Comparison of ENCODE assay signal across 17 cellular contexts in the genomic region with DNA sequence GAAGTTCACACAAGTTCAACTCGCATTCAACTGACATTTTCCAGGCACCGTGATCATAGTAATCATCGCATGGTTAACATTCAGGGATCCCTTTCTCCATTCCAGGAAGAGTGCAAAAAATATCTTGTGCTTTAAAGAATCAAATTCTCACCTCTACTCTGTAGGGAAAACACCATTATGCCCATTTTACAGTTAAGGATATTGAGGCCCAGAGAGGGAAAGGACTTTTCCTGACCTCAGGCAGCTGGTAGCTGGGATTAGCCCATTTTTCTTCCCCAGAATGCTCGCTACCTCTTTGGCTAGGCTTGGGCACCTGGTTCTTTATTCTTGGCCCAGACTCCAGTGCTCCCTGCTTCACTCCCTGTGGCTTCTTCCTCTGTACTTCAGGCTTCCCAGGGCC. TPM values are rescaled to one million over a fixed set of nuclear protein-coding genes. Genes with fewer than 3 reads are reported as not detected.
DNase-seq lines count a peak whose midpoint lies in the region; ATAC-seq, FAIRE-seq and TF ChIP-seq lines count a peak whose summit lies in the region.
"Had no signal": no experiment of that assay in that cellular context is flagged by ENCODE, and none has a peak within 500 bp of the region (broad histone marks: within the 10 kb centered on the region; RNA-seq: fewer than 3 reads in every experiment).

No MANE protein-coding gene starts in this region.

- no peak for TF ChIP-seq RAD21 in HepG2 (CRISPR knock-in tag; IDR thresholded peaks at IDR 0.05)

- BruUV-seq in HepG2 (replicated peaks; lab: Mats Ljungman, UMichigan), result no TSS peak

- DNase-seq in HepG2 (ENCODE audit: low spot score) (no peak), right lobe of liver (no peak), RWPE2 (ENCODE audit: low spot score) (no peak), keratinocyte (ENCODE audit: low read depth, low spot score) (no peak), left lung (no peak)
- no peak for DNase-seq in stimulated activated effector memory CD8-positive, alpha-beta T cell treated with anti-CD3 and anti-CD28 coated beads, Interleukin-12 subunit alpha, Interleukin-12 subunit beta, amount 100 ng/mL, for 72 hours (ENCODE audit: low spot score in 2 of 2)
- DNase-seq: ACHN; CD4-positive, CD25-positive, alpha-beta regulatory T cell; DMS 273 treated with DMSO at 0.1 percent for 48 hours; H9 had no signal

- no peak overlapping the region for H3K27ac Mint-ChIP-seq in stimulated activated effector memory CD8-positive, alpha-beta T cell treated with anti-CD3 and anti-CD28 coated beads, Interleukin-12 subunit alpha, Interleukin-12 subunit beta, amount 100 ng/mL, for 72 hours
- H3K27ac Mint-ChIP-seq: CD4-positive, CD25-positive, alpha-beta regulatory T cell; GM23338 had no signal

- H3K9ac ChIP-seq in HepG2 (ENCODE audit: insufficient read depth, low read depth, low read length) (no peak overlapping the region), keratinocyte (ENCODE audit: control insufficient read depth, extremely low read depth, insufficient read depth, low read length) (no peak overlapping the region)
- H3K9ac ChIP-seq: BLaER1 treated with 17β-estradiol and CSF1 and Interleukin-3, amounts not matched to agents 10 nM and 100 nM had no signal

- no peaks in the 10 kb centered on the region for H3K36me3 Mint-ChIP-seq in stimulated activated effector memory CD8-positive, alpha-beta T cell treated with anti-CD3 and anti-CD28 coated beads, Interleukin-12 subunit alpha, Interleukin-12 subunit beta, amount 100 ng/mL, for 72 hours
- H3K36me3 Mint-ChIP-seq: CD4-positive, CD25-positive, alpha-beta regulatory T cell; IgD-negative memory B cell had no signal

- ATAC-seq in HepG2, result no peak
- ATAC-seq in right lobe of liver, result no peak
- ATAC-seq in RWPE2 (ENCODE audit: low read depth), result no peak
- ATAC-seq in stimulated activated effector memory CD8-positive, alpha-beta T cell treated with anti-CD3 and anti-CD28 coated beads, Interleukin-12 subunit alpha, Interleukin-12 subunit beta, amount 100 ng/mL, for 72 hours, result no peak
- no peak for ATAC-seq in left lung
- ATAC-seq in GM18519 (IDR thresholded peaks at IDR 0.05; ENCODE audit: low FRiP score, unreplicated experiment), result no peak
- ATAC-seq: GM23338 had no signal

- FAIRE-seq in HepG2 (lab: Jason Lieb, UNC) (no peak), keratinocyte (lab: Jason Lieb, UNC) (peak; percentile 53)
- FAIRE-seq: GM12891 had no signal

- H3K27me3 ChIP-seq in HepG2 (ENCODE audit: control insufficient read depth in 1 of 2, insufficient read depth in 2 of 2, low read length in 2 of 2), result peaks cover 0 to 8% of the 10 kb centered on the region in 2 experiments; a peak in 1 of 5 replicates
- H3K27me3 ChIP-seq in right lobe of liver, result no peaks in the 10 kb centered on the region
- no peaks in the 10 kb centered on the region for H3K27me3 ChIP-seq in RWPE2 (ENCODE audit: insufficient read depth, poor library complexity, severe bottlenecking)
- H3K27me3 ChIP-seq in keratinocyte (ENCODE audit: control insufficient read depth, extremely low read depth, insufficient read depth, low read length), result no peaks in the 10 kb centered on the region
- H3K27me3 ChIP-seq in left lung, result no peaks in the 10 kb centered on the region
- H3K27me3 ChIP-seq: BLaER1 treated with 17β-estradiol and CSF1 and Interleukin-3, amounts not matched to agents 10 nM and 100 nM had no signal

- intact Hi-C loops in HepG2 (cut with micrococcal nuclease; ENCODE audit: unreplicated experiment) (loop anchor here (5.0 kb wide), 1 partner anchor 51 kb away; no protein-coding TSS in a partner anchor), right lobe of liver (cut with DNase I) (no loop called here), left lung (cut with DNase I) (no loop called here)

- POLR2A ChIA-PET in HepG2 (lab: Yijun Ruan, JAX), result no interaction called here

- H3K4me1 Mint-ChIP-seq in stimulated activated effector memory CD8-positive, alpha-beta T cell treated with anti-CD3 and anti-CD28 coated beads, Interleukin-12 subunit alpha, Interleukin-12 subunit beta, amount 100 ng/mL, for 72 hours, result no peaks in the 10 kb centered on the region
- H3K4me1 Mint-ChIP-seq: GM23338, IgD-negative memory B cell had no signal

- H3K9me3 Mint-ChIP-seq in stimulated activated effector memory CD8-positive, alpha-beta T cell treated with anti-CD3 and anti-CD28 coated beads, Interleukin-12 subunit alpha, Interleukin-12 subunit beta, amount 100 ng/mL, for 72 hours, result no peaks in the 10 kb centered on the region
- H3K9me3 Mint-ChIP-seq: H9 had no signal

- CTCF ChIA-PET in HepG2 (lab: Yijun Ruan, JAX; ENCODE audit: low intra/inter-chr PET ratio, low total read pairs), result no interaction called here

- H4K20me1 ChIP-seq in HepG2 (ENCODE audit: insufficient read depth, low read length), result no peaks in the 10 kb centered on the region
- H4K20me1 ChIP-seq in keratinocyte (ENCODE audit: control insufficient read depth, extremely low read depth, insufficient read depth, low read length), result no peaks in the 10 kb centered on the region
- H4K20me1 ChIP-seq: BLaER1 treated with 17β-estradiol and CSF1 and Interleukin-3, amounts not matched to agents 10 nM and 100 nM had no signal

- no peak for TF ChIP-seq EP300 in HepG2 (IDR thresholded peaks at IDR 0.05; ENCODE audit: low read depth in 2 of 2, low read length in 2 of 2)
- TF ChIP-seq EP300 in HepG2 (CRISPR knock-in tag; IDR thresholded peaks at IDR 0.05; ENCODE audit: borderline replicate concordance), result no peak

- no peaks in the 10 kb centered on the region for H3K9me1 ChIP-seq in keratinocyte (ENCODE audit: control insufficient read depth, extremely low read depth, insufficient read depth, low read length)

- 82% methylated on average over 4 of the region's 4 CpGs for WGBS in HepG2 (ENCODE audit: low lambda C conversion rate)
- WGBS in right lobe of liver (ENCODE audit: insufficient coverage, low coverage, low lambda C conversion rate, missing lambda C conversion rate), result 71% methylated on average over 4 of the region's 4 CpGs

- no peak for TF ChIP-seq POLR2A in HepG2 (IDR thresholded peaks at IDR 0.05; ENCODE audit: insufficient read depth in 1 of 2, low read depth in 2 of 2, low read length in 2 of 2)
- TF ChIP-seq POLR2A in right lobe of liver (IDR thresholded peaks at IDR 0.05), result no peak

- H3K4me3 ChIP-seq in HepG2 (replicated peaks in 1 of 3; ENCODE audit: insufficient read depth in 1 of 3, low read depth in 2 of 3, low read length in 3 of 3), result no peak overlapping the region
- H3K4me3 ChIP-seq in right lobe of liver, result no peak overlapping the region
- no peak overlapping the region for H3K4me3 ChIP-seq in RWPE2 (ENCODE audit: severe bottlenecking)
- no peak overlapping the region for H3K4me3 ChIP-seq in keratinocyte (ENCODE audit: control insufficient read depth in 2 of 3, extremely low read depth in 1 of 3, insufficient read depth in 2 of 3, low read depth in 1 of 3, low read length in 3 of 3)
- no peak overlapping the region for H3K4me3 ChIP-seq in left lung
- H3K4me3 ChIP-seq: BLaER1 treated with 17β-estradiol and CSF1 and Interleukin-3, amounts not matched to agents 10 nM and 100 nM; GM23338 had no signal

- H3K27ac ChIP-seq in HepG2 (ENCODE audit: extremely low read length, insufficient read depth, low read length) (no peak overlapping the region), right lobe of liver (no peak overlapping the region), RWPE2 (ENCODE audit: poor library complexity, severe bottlenecking) (peak overlapping the region; percentile 19), keratinocyte (ENCODE audit: control insufficient read depth, insufficient read depth, low read length) (no peak overlapping the region), left lung (no peak overlapping the region)
- H3K27ac ChIP-seq: BLaER1 treated with 17β-estradiol and CSF1 and Interleukin-3, amounts not matched to agents 10 nM and 100 nM had no signal

- H3K79me2 ChIP-seq in HepG2 (ENCODE audit: insufficient read depth, low read length) (no peaks in the 10 kb centered on the region), keratinocyte (ENCODE audit: control insufficient read depth, insufficient read depth, low read length) (no peaks in the 10 kb centered on the region)

- dilution Hi-C loops in keratinocyte (cut with MboI; ENCODE audit: extremely low pct_ligation_motif_present, low sequenced_read_pairs), result no loop called here

- no peak overlapping the region for H3K4me2 ChIP-seq in HepG2 (ENCODE audit: low read depth, low read length)
- no peak overlapping the region for H3K4me2 ChIP-seq in keratinocyte (ENCODE audit: control insufficient read depth, extremely low read depth, insufficient read depth, low read depth, low read length)
- H3K4me2 ChIP-seq: GM23338 had no signal

- H3K4me1 ChIP-seq in HepG2 (ENCODE audit: insufficient read depth, low read length), result peaks cover 48% of the 10 kb centered on the region
- no peaks in the 10 kb centered on the region for H3K4me1 ChIP-seq in right lobe of liver
- H3K4me1 ChIP-seq in RWPE2 (ENCODE audit: insufficient read depth, poor library complexity, severe bottlenecking), result peaks cover 10% of the 10 kb centered on the region
- H3K4me1 ChIP-seq in keratinocyte (ENCODE audit: control insufficient read depth, extremely low read depth, insufficient read depth, low read length), result peaks cover 32% of the 10 kb centered on the region
- H3K4me1 ChIP-seq in left lung, result no peaks in the 10 kb centered on the region

- H3K36me3 ChIP-seq in HepG2 (replicated peaks in 1 of 2; ENCODE audit: control insufficient read depth in 1 of 2, insufficient read depth in 2 of 2, low read length in 2 of 2), result no peaks in the 10 kb centered on the region
- no peaks in the 10 kb centered on the region for H3K36me3 ChIP-seq in right lobe of liver
- H3K36me3 ChIP-seq in RWPE2 (ENCODE audit: low read depth), result no peaks in the 10 kb centered on the region
- H3K36me3 ChIP-seq in keratinocyte (ENCODE audit: control insufficient read depth in 2 of 2, extremely low read depth in 1 of 2, insufficient read depth in 2 of 2, low read length in 2 of 2), result no peaks in the 10 kb centered on the region
- no peaks in the 10 kb centered on the region for H3K36me3 ChIP-seq in left lung
- H3K36me3 ChIP-seq: BLaER1 treated with 17β-estradiol and CSF1 and Interleukin-3, amounts not matched to agents 10 nM and 100 nM had no signal

- in situ Hi-C loops in HepG2 (cut with HindIII; ENCODE audit: extremely low pct_ligation_motif_present, low pct_unique_long_range_greater_than_20kb), result no loop called here

- H3K9me3 ChIP-seq in HepG2 (ENCODE audit: low read length) (no peaks in the 10 kb centered on the region), right lobe of liver (no peaks in the 10 kb centered on the region), RWPE2 (ENCODE audit: severe bottlenecking) (no peaks in the 10 kb centered on the region), keratinocyte (ENCODE audit: control insufficient read depth, low read depth, low read length) (no peaks in the 10 kb centered on the region), left lung (no peaks in the 10 kb centered on the region)

- H3K4me3 Mint-ChIP-seq in stimulated activated effector memory CD8-positive, alpha-beta T cell treated with anti-CD3 and anti-CD28 coated beads, Interleukin-12 subunit alpha, Interleukin-12 subunit beta, amount 100 ng/mL, for 72 hours, result no peak overlapping the region
- H3K4me3 Mint-ChIP-seq: CD4-positive, CD25-positive, alpha-beta regulatory T cell; GM23338; H9; IgD-negative memory B cell had no signal

- H2AFZ ChIP-seq in HepG2 (ENCODE audit: low read length), result no peak overlapping the region
- H2AFZ ChIP-seq in keratinocyte (ENCODE audit: control insufficient read depth, low read length), result no peak overlapping the region
- H2AFZ ChIP-seq: GM23338 had no signal

- TF ChIP-seq CTCF in HepG2 (CRISPR knock-in tag; IDR thresholded peaks at IDR 0.05) (no peak), right lobe of liver (IDR thresholded peaks at IDR 0.05) (no peak), RWPE2 (IDR thresholded peaks at IDR 0.05; ENCODE audit: poor library complexity, severe bottlenecking) (no peak), keratinocyte (optimal IDR thresholded peaks at IDR 0.05 in 1 of 3, IDR thresholded peaks at IDR 0.05 in 1 of 3, conservative IDR thresholded peaks at IDR 0.05 in 1 of 3; ENCODE audit: extremely low read depth in 1 of 3, insufficient read depth in 2 of 3, low read length in 3 of 3) (no peak), left lung (IDR thresholded peaks at IDR 0.05) (no peak)

RNA-seq across cellular contexts. Expression of gene MEOX1, which starts 45.8 kb away (rescaled TPM):
- total RNA-seq in HepG2 (2016; rRNA removed; fragmentation: Illumina TruSeq; extraction: Trizol), result not detected in 2 replicates
- total RNA-seq in HepG2 (2016; cell fraction: cytosol; rRNA removed; fragmentation: Illumina TruSeq; extraction: Trizol; ENCODE audit: low read depth), result not detected in 2 replicates
- total RNA-seq in HepG2 (2016; cell fraction: insoluble cytoplasmic fraction; rRNA removed; fragmentation: Illumina TruSeq; extraction: Trizol), result not detected in 2 replicates
- total RNA-seq in HepG2 (2016; cell fraction: membrane; rRNA removed; fragmentation: Illumina TruSeq; extraction: Trizol), result not detected in 2 replicates
- not detected in 2 replicates for total RNA-seq in HepG2 (2016; cell fraction: nucleus; rRNA removed; fragmentation: Illumina TruSeq; extraction: Trizol)
- not detected in 2 replicates for polyA plus RNA-seq in HepG2 (2011; rRNA removed)
- not detected in 2 replicates for polyA plus RNA-seq in HepG2 (2011; cell fraction: cytosol; rRNA removed)
- not detected in 2 replicates for polyA plus RNA-seq in HepG2 (2011; cell fraction: nucleus; rRNA removed)
- polyA plus RNA-seq in HepG2 (2012), result not detected in 2 replicates
- polyA plus RNA-seq in HepG2 (2016; cell fraction: cytosol; fragmentation: Illumina TruSeq; extraction: Trizol; ENCODE audit: low read depth), result not detected in 2 replicates
- not detected in 2 replicates for polyA plus RNA-seq in HepG2 (2016; cell fraction: insoluble cytoplasmic fraction; fragmentation: Illumina TruSeq; extraction: Trizol; ENCODE audit: low read depth)
- polyA plus RNA-seq in HepG2 (2016; cell fraction: membrane; fragmentation: Illumina TruSeq; extraction: Trizol; ENCODE audit: low read depth), result not detected in 2 replicates
- not detected in 2 replicates for polyA plus RNA-seq in HepG2 (2016; cell fraction: nucleus; fragmentation: Illumina TruSeq; extraction: Trizol; ENCODE audit: insufficient read depth, low read depth)
- polyA minus RNA-seq in HepG2 (2011; rRNA and poly(A)+ RNA removed; ENCODE audit: low replicate concordance), result 2.2 TPM in 1 of 2 replicates, not detected in the other
- polyA minus RNA-seq in HepG2 (2011; cell fraction: cytosol; rRNA and poly(A)+ RNA removed), result not detected in 2 replicates
- not detected in 2 replicates for polyA minus RNA-seq in HepG2 (2011; cell fraction: nucleus; rRNA and poly(A)+ RNA removed)
- total RNA-seq in right lobe of liver, result under 1 TPM in 1 of 6 experiments, not detected in 5; 0.11 TPM
- 0.05 to 0.10 TPM (median 0.08 TPM) in 3 replicates for polyA plus RNA-seq in keratinocyte
- polyA plus RNA-seq in keratinocyte (2011; ENCODE audit: low read depth), result 0.31 TPM
- polyA plus RNA-seq in keratinocyte (2011; cell fraction: cytosol; rRNA removed), result 0.02 and 0.04 TPM in 2 replicates
- 0.04 and 0.09 TPM in 2 replicates for polyA plus RNA-seq in keratinocyte (2011; cell fraction: nucleus; rRNA removed)
- 0.11 and 0.28 TPM in 2 replicates for polyA plus RNA-seq in keratinocyte (2012; ENCODE audit: low replicate concordance)
- polyA minus RNA-seq in keratinocyte, result not detected in 3 replicates
- polyA minus RNA-seq in keratinocyte (2011; cell fraction: cytosol; rRNA and poly(A)+ RNA removed), result not detected
- polyA minus RNA-seq in keratinocyte (2011; cell fraction: nucleus; rRNA and poly(A)+ RNA removed), result not detected in 2 replicates
- 1 to 10 TPM in 1 of 2 donors, under 1 TPM in 1; 0.29 to 1.5 TPM for total RNA-seq in left lung
- total RNA-seq: A172, GM23338, H9, HT-29 had no signal
- polyA plus RNA-seq: GM23338, IgD-negative memory B cell had no signal
